In genomic region chr2:205865794-205866490, GRCh38 we compare ENCODE assay signal across 1 cellular context.
TF ChIP-seq lines count a peak whose summit lies in the region.

No MANE protein-coding gene starts in this region.

TF ChIP-seq in HEK293, 187 proteins besides CTCF, POLR2A, EP300 and RAD21 (continued from another document):
- TF ChIP-seq AEBP2 (tag by site-specific recombination; IDR thresholded peaks at IDR 0.05; ENCODE audit: borderline replicate concordance): no peak
- TF ChIP-seq ZNF2 (tag by site-specific recombination; IDR thresholded peaks at IDR 0.05): no peak
- TF ChIP-seq ZNF114 (tag by site-specific recombination; IDR thresholded peaks at IDR 0.05): no peak
- no peak for TF ChIP-seq ATF2 (tag by site-specific recombination; IDR thresholded peaks at IDR 0.05; ENCODE audit: low read depth)
- TF ChIP-seq ZEB2 (tag by site-specific recombination; IDR thresholded peaks at IDR 0.05): 0 out of 2 replicates have a peak, but pooled peaks have one; percentile 19
- TF ChIP-seq ZNF658 (tag by site-specific recombination; IDR thresholded peaks at IDR 0.05): no peak
- no peak for TF ChIP-seq ZNF560 (tag by site-specific recombination; IDR thresholded peaks at IDR 0.05; ENCODE audit: borderline replicate concordance)
- TF ChIP-seq SCRT2 (tag by site-specific recombination; IDR thresholded peaks at IDR 0.05): peak; percentile 65
- TF ChIP-seq ZNF350 (tag by site-specific recombination; IDR thresholded peaks at IDR 0.05): no peak
- no peak for TF ChIP-seq ZNF776 (tag by site-specific recombination; IDR thresholded peaks at IDR 0.05; ENCODE audit: borderline replicate concordance)
- no peak for TF ChIP-seq ZNF157 (tag by site-specific recombination; IDR thresholded peaks at IDR 0.05)
- TF ChIP-seq ZXDB (tag by site-specific recombination; IDR thresholded peaks at IDR 0.05): no peak
- TF ChIP-seq OSR2 (tag by site-specific recombination; IDR thresholded peaks at IDR 0.05): peak; percentile 26
- peak; percentile 83 for TF ChIP-seq WT1 (tag by site-specific recombination; IDR thresholded peaks at IDR 0.05)
- no peak for TF ChIP-seq ZNF548 (tag by site-specific recombination; IDR thresholded peaks at IDR 0.05)
- TF ChIP-seq ZNF510 (tag by site-specific recombination; IDR thresholded peaks at IDR 0.05; ENCODE audit: insufficient replicate concordance): no peak
- no peak for TF ChIP-seq ZNF677 (tag by site-specific recombination; IDR thresholded peaks at IDR 0.05)
- no peak for TF ChIP-seq REPIN1 (tag by site-specific recombination; IDR thresholded peaks at IDR 0.05; ENCODE audit: low read depth)
- TF ChIP-seq RBAK (tag by site-specific recombination; IDR thresholded peaks at IDR 0.05): no peak
- 0 out of 2 replicates have a peak, but pooled peaks have one; percentile 47 for TF ChIP-seq ZNF660 (tag by site-specific recombination; IDR thresholded peaks at IDR 0.05)
- TF ChIP-seq ZBTB8A (tag by site-specific recombination; IDR thresholded peaks at IDR 0.05): no peak
- no peak for TF ChIP-seq ZNF521 (tag by site-specific recombination; IDR thresholded peaks at IDR 0.05)
- 0 out of 2 replicates have a peak, but pooled peaks have one; percentile 26 for TF ChIP-seq GLIS2 (tag by site-specific recombination; IDR thresholded peaks at IDR 0.05)
- peak; percentile 33; the same call in 1 of the 2 replicates for TF ChIP-seq ZNF843 (tag by site-specific recombination; IDR thresholded peaks at IDR 0.05)
- peak; percentile 77 for TF ChIP-seq ZNF600 (tag by site-specific recombination; IDR thresholded peaks at IDR 0.05)
- no peak for TF ChIP-seq ZBTB48 (tag by site-specific recombination; IDR thresholded peaks at IDR 0.05)
- TF ChIP-seq, protein P1, sequence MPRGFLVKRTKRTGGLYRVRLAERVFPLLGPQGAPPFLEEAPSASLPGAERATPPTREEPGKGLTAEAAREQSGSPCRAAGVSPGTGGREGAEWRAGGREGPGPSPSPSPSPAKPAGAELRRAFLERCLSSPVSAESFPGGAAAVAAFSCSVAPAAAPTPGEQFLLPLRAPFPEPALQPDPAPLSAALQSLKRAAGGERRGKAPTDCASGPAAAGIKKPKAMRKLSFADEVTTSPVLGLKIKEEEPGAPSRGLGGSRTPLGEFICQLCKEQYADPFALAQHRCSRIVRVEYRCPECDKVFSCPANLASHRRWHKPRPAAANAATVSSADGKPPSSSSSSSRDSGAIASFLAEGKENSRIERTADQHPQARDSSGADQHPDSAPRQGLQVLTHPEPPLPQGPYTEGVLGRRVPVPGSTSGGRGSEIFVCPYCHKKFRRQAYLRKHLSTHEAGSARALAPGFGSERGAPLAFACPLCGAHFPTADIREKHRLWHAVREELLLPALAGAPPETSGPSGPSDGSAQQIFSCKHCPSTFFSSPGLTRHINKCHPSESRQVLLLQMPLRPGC (tag by site-specific recombination; IDR thresholded peaks at IDR 0.05): no peak
- TF ChIP-seq, protein P2, sequence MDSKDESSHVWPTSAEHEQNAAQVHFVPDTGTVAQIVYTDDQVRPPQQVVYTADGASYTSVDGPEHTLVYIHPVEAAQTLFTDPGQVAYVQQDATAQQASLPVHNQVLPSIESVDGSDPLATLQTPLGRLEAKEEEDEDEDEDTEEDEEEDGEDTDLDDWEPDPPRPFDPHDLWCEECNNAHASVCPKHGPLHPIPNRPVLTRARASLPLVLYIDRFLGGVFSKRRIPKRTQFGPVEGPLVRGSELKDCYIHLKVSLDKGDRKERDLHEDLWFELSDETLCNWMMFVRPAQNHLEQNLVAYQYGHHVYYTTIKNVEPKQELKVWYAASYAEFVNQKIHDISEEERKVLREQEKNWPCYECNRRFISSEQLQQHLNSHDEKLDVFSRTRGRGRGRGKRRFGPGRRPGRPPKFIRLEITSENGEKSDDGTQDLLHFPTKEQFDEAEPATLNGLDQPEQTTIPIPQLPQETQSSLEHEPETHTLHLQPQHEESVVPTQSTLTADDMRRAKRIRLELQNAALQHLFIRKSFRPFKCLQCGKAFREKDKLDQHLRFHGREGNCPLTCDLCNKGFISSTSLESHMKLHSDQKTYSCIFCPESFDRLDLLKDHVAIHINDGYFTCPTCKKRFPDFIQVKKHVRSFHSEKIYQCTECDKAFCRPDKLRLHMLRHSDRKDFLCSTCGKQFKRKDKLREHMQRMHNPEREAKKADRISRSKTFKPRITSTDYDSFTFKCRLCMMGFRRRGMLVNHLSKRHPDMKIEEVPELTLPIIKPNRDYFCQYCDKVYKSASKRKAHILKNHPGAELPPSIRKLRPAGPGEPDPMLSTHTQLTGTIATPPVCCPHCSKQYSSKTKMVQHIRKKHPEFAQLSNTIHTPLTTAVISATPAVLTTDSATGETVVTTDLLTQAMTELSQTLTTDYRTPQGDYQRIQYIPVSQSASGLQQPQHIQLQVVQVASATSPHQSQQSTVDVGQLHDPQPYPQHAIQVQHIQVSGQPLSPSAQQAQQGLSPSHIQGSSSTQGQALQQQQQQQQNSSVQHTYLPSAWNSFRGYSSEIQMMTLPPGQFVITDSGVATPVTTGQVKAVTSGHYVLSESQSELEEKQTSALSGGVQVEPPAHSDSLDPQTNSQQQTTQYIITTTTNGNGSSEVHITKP (tag by site-specific recombination; IDR thresholded peaks at IDR 0.05): 0 out of 2 replicates have a peak, but pooled peaks have one; percentile 22
- no peak for TF ChIP-seq ZNF366 (tag by site-specific recombination; conservative IDR thresholded peaks at IDR 0.05)
- TF ChIP-seq SETDB1 (IDR thresholded peaks at IDR 0.05; ENCODE audit: insufficient read length, low read length): no peak
- no peak for TF ChIP-seq KLF10 (tag by site-specific recombination; IDR thresholded peaks at IDR 0.05)
- no peak for TF ChIP-seq ZIC2 (tag by site-specific recombination; IDR thresholded peaks at IDR 0.05)
- no peak for TF ChIP-seq ZSCAN5A (tag by site-specific recombination; IDR thresholded peaks at IDR 0.05)
- no peak for TF ChIP-seq ZFP41 (tag by site-specific recombination; IDR thresholded peaks at IDR 0.05; ENCODE audit: borderline replicate concordance)
- 0 out of 2 replicates have a peak, but pooled peaks have one; percentile 13 for TF ChIP-seq GLIS1 (tag by site-specific recombination; IDR thresholded peaks at IDR 0.05)
- no peak for TF ChIP-seq IKZF3 (tag by site-specific recombination; IDR thresholded peaks at IDR 0.05)
- peak; percentile 59 for TF ChIP-seq ZNF18 (tag by site-specific recombination; IDR thresholded peaks at IDR 0.05)
- TF ChIP-seq, protein P3, sequence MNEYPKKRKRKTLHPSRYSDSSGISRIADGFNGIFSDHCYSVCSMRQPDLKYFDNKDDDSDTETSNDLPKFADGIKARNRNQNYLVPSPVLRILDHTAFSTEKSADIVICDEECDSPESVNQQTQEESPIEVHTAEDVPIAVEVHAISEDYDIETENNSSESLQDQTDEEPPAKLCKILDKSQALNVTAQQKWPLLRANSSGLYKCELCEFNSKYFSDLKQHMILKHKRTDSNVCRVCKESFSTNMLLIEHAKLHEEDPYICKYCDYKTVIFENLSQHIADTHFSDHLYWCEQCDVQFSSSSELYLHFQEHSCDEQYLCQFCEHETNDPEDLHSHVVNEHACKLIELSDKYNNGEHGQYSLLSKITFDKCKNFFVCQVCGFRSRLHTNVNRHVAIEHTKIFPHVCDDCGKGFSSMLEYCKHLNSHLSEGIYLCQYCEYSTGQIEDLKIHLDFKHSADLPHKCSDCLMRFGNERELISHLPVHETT (tag by site-specific recombination; IDR thresholded peaks at IDR 0.05): no peak
- no peak for TF ChIP-seq ZNF248 (tag by site-specific recombination; IDR thresholded peaks at IDR 0.05)
- TF ChIP-seq ZNF610 (tag by site-specific recombination; IDR thresholded peaks at IDR 0.05; ENCODE audit: borderline replicate concordance): no peak
- TF ChIP-seq ZNF701 (tag by site-specific recombination; IDR thresholded peaks at IDR 0.05): no peak
- TF ChIP-seq, protein P4, sequence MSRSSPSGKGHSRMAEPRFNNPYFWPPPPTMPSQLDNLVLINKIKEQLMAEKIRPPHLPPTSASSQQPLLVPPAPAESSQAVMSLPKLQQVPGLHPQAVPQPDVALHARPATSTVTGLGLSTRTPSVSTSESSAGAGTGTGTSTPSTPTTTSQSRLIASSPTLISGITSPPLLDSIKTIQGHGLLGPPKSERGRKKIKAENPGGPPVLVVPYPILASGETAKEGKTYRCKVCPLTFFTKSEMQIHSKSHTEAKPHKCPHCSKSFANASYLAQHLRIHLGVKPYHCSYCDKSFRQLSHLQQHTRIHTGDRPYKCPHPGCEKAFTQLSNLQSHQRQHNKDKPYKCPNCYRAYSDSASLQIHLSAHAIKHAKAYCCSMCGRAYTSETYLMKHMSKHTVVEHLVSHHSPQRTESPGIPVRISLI (tag by site-specific recombination; IDR thresholded peaks at IDR 0.05): no peak
- 0 out of 2 replicates have a peak, but pooled peaks have one; percentile 34 for TF ChIP-seq ZBTB17 (tag by site-specific recombination; IDR thresholded peaks at IDR 0.05)
- peak; percentile 98 for TF ChIP-seq FEZF1 (tag by site-specific recombination; IDR thresholded peaks at IDR 0.05)
